In genomic region chr14:65997350-65997749, GRCh38 we compare ENCODE assay signal across 32 cellular contexts.
"Had no signal": no experiment of that assay in that cellular context is flagged by ENCODE, and none has a peak within 500 bp of the region (broad histone marks: within the 10 kb centered on the region; RNA-seq: fewer than 3 reads in every experiment).

No MANE protein-coding gene starts in this region.

- H3K27me3 ChIP-seq: body of pancreas, cardiac muscle cell, colonic mucosa, esophagus squamous epithelium, heart left ventricle had no signal

- H3K4me3 ChIP-seq: body of pancreas, cardiac muscle cell, colonic mucosa, esophagus squamous epithelium, heart left ventricle had no signal

- H3K36me3 ChIP-seq: cardiac muscle cell, colonic mucosa, esophagus squamous epithelium, heart left ventricle had no signal

- DNase-seq: activated CD4-positive, alpha-beta memory T cell treated with anti-CD3 and anti-CD28 coated beads, Interleukin-2, amount 10 ng/mL, durations not matched to agents 7 days and 5 days; activated CD4-positive, alpha-beta T cell treated with anti-CD3 and anti-CD28 coated beads for 1 hour; activated CD4-positive, alpha-beta T cell treated with anti-CD3 and anti-CD28 coated beads for 4 hours; activated CD4-positive, alpha-beta T cell treated with anti-CD3 and anti-CD28 coated beads, Interleukin-2, amount 10 ng/mL, durations not matched to agents 7 days and 5 days; activated CD4-positive, alpha-beta T cell treated with anti-CD3 and anti-CD28 coated beads, Interleukin-2, amount 50 U/mL, for 4 hours; activated CD8-positive, alpha-beta memory T cell treated with anti-CD3 and anti-CD28 coated beads, Interleukin-2, amount 50 U/mL, for 48 hours; activated effector memory CD4-positive, alpha-beta T cell treated with Interleukin-2 at 50 U/mL for 16 hours; activated gamma-delta T cell treated with Interleukin-2 at 50 U/mL for 16 hours; activated naive CD4-positive, alpha-beta T cell treated with anti-CD3 and anti-CD28 coated beads, Interleukin-2, amount 50 U/mL, for 16 hours; activated naive CD4-positive, alpha-beta T cell treated with Interleukin-2 at 50 U/mL for 16 hours; activated T-cell treated with anti-CD3 and anti-CD28 coated beads for 4 hours; activated T-cell treated with anti-CD3 and anti-CD28 coated beads, Interleukin-2, amount 50 U/mL, for 4 hours; amygdala; aorta; body of pancreas; central memory CD4-positive, alpha-beta T cell; cerebellar nuclear complex; colonic mucosa; effector CD8-positive, alpha-beta T cell; erythroblast; esophagus squamous epithelium; foreskin fibroblast; glutamatergic neuron; heart left ventricle; T-helper 2 cell had no signal

- ATAC-seq: activated T-cell treated with anti-CD3 and anti-CD28 coated beads, Interleukin-2, amount 50 U/mL, for 4 hours; activated T-helper 17 cell treated with anti-CD3 and anti-CD28 coated beads, Interleukin-2, amount 50 U/mL, for 72 hours; body of pancreas; heart left ventricle; WTC11 had no signal

- FAIRE-seq: endometrium, endothelial cell of umbilical vein, frontal cortex, TTC549 had no signal
